19 cellular contexts compared by ENCODE assay signal in the genomic region with DNA sequence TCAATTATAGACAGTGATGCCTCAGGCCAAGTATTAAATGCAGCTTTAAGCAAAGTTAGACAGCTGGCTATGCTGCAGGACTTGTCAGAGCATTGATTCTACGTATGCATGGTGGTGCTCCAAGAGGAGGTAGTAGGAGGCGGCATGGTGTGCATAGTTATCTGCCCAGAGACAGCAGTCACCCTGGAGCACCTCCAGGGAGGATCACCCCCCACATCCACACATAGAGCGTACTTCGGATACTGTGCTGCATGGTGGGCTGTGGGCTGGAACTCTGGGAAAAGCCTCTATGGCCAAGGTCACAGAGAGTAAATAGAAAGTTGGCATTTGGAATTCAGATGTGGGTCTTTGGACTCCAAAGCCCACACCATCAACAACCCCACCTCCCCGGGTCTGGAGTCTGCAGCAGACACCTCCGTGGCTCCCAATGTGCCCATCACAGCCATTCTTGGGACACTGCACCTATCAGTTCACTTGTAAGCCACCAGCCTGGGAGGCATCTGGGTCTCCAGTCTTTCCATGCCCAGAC.
"Had no signal": no experiment of that assay in that cellular context is flagged by ENCODE, and none has a peak within 500 bp of the region (broad histone marks: within the 10 kb centered on the region; RNA-seq: fewer than 3 reads in every experiment).

No MANE protein-coding gene starts in this region.

- H3K4me1 Mint-ChIP-seq: memory B cell, naive B cell had no signal

- H3K4me1 ChIP-seq: left lung, lower lobe of right lung had no signal

- H3K4me3 Mint-ChIP-seq: immature natural killer cell, memory B cell, naive B cell, nephron, type B pancreatic cell had no signal

- H3K4me2 ChIP-seq: smooth muscle cell had no signal

- H3K4me3 ChIP-seq: dorsolateral prefrontal cortex, heart left ventricle, left lung, lower lobe of right lung, smooth muscle cell had no signal

- DNase-seq: cortex of kidney; effector memory CD4-positive, alpha-beta T cell; heart left ventricle; immature natural killer cell; left lung; lower lobe of right lung; naive B cell; stimulated activated CD4-positive, alpha-beta T cell treated with anti-CD3 and anti-CD28 coated beads, Interleukin-2, amount 100 ng/mL, for 48 hours; stimulated activated naive CD4-positive, alpha-beta T cell treated with Interleukin-2 at 50 U/mL for 16 hours had no signal

- H3K9me3 Mint-ChIP-seq: immature natural killer cell, nephron had no signal

- H3K27ac ChIP-seq: dorsolateral prefrontal cortex, heart left ventricle, left lung, lower lobe of right lung had no signal

- FAIRE-seq: endometrium, frontal cortex, keratinocyte, urothelium cell line had no signal

- ATAC-seq: esophagus mucosa, heart left ventricle, left lung, lower lobe of right lung had no signal

- H3K36me3 ChIP-seq: heart left ventricle, left lung, lower lobe of right lung had no signal

- H3K27ac Mint-ChIP-seq: immature natural killer cell, memory B cell, naive B cell, type B pancreatic cell had no signal

- H3K36me3 Mint-ChIP-seq: immature natural killer cell, type B pancreatic cell had no signal

- H3K9me3 ChIP-seq: left lung, lower lobe of right lung had no signal
